1 cellular context compared by ENCODE assay signal in the genomic region with DNA sequence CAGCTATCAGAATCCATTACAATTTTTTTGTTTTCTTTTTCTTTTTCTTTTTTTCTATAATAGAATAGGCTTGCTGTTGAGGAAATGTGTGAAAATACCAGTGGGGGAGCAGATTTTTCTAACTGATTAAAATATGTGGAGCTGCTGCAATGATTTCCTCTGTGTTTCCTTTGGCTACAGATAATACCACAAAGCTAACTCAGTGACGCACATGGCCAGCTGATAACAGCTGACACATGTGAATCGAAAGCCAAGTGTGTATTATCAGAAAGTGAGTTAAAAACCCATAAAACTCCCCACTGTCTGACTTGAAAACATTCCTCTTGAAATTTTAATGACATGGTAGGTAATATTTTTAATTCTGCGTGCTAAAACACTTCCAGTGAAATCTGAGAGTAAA.
TF ChIP-seq lines count a peak whose summit lies in the region.

No MANE protein-coding gene starts in this region.

TF ChIP-seq in K562, 482 proteins besides CTCF, POLR2A, EP300 and RAD21 (continued from another document and continues in another):
- TF ChIP-seq TEAD4 (IDR thresholded peaks at IDR 0.05; ENCODE audit: low read length) = peak; percentile 65
- TF ChIP-seq TEAD4 (CRISPR knock-in tag; IDR thresholded peaks at IDR 0.05; ENCODE audit: borderline replicate concordance) = no peak
- no peak for TF ChIP-seq CHD2 (IDR thresholded peaks at IDR 0.05; ENCODE audit: low read depth, low read length)
- TF ChIP-seq, protein P1, sequence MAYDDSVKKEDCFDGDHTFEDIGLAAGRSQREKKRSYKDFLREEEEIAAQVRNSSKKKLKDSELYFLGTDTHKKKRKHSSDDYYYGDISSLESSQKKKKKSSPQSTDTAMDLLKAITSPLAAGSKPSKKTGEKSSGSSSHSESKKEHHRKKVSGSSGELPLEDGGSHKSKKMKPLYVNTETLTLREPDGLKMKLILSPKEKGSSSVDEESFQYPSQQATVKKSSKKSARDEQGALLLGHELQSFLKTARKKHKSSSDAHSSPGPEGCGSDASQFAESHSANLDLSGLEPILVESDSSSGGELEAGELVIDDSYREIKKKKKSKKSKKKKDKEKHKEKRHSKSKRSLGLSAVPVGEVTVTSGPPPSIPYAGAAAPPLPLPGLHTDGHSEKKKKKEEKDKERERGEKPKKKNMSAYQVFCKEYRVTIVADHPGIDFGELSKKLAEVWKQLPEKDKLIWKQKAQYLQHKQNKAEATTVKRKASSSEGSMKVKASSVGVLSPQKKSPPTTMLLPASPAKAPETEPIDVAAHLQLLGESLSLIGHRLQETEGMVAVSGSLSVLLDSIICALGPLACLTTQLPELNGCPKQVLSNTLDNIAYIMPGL (CRISPR knock-in tag; IDR thresholded peaks at IDR 0.05) = no peak
- no peak for TF ChIP-seq ZNF668 (CRISPR knock-in tag; IDR thresholded peaks at IDR 0.05)
- peak; percentile 29; the same call in 1 of the 2 replicates for TF ChIP-seq TCF3 (CRISPR knock-in tag; IDR thresholded peaks at IDR 0.05)
- TF ChIP-seq ZNF217 (CRISPR knock-in tag; IDR thresholded peaks at IDR 0.05) = no peak
- TF ChIP-seq CCNT2 (IDR thresholded peaks at IDR 0.05; ENCODE audit: borderline replicate concordance, extremely low read depth, insufficient read length, low read depth, low read length) = no peak
- TF ChIP-seq SMARCE1 (IDR thresholded peaks at IDR 0.05) = peak; percentile 44; the same call in 1 of the 2 replicates
- no peak for TF ChIP-seq ZC3H8 (IDR thresholded peaks at IDR 0.05)
- no peak for TF ChIP-seq HNRNPUL1 (IDR thresholded peaks at IDR 0.05; ENCODE audit: low read length)
- no peak for TF ChIP-seq CBFB (CRISPR knock-in tag; IDR thresholded peaks at IDR 0.05)
- TF ChIP-seq HCFC1 (IDR thresholded peaks at IDR 0.05; ENCODE audit: low read depth, low read length) = no peak
- no peak for TF ChIP-seq PRMT5 (CRISPR knock-in tag; IDR thresholded peaks at IDR 0.05)
- no peak for TF ChIP-seq ILK (tag; IDR thresholded peaks at IDR 0.05; ENCODE audit: borderline replicate concordance, low read depth)
- TF ChIP-seq, protein P2, sequence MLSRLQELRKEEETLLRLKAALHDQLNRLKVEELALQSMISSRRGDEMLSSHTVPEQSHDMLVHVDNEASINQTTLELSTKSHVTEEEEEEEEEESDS (CRISPR knock-in tag; IDR thresholded peaks at IDR 0.05) = no peak
- TF ChIP-seq, protein P3, sequence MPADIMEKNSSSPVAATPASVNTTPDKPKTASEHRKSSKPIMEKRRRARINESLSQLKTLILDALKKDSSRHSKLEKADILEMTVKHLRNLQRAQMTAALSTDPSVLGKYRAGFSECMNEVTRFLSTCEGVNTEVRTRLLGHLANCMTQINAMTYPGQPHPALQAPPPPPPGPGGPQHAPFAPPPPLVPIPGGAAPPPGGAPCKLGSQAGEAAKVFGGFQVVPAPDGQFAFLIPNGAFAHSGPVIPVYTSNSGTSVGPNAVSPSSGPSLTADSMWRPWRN (IDR thresholded peaks at IDR 0.05; ENCODE audit: low read depth) = no peak
- TF ChIP-seq, protein P4, sequence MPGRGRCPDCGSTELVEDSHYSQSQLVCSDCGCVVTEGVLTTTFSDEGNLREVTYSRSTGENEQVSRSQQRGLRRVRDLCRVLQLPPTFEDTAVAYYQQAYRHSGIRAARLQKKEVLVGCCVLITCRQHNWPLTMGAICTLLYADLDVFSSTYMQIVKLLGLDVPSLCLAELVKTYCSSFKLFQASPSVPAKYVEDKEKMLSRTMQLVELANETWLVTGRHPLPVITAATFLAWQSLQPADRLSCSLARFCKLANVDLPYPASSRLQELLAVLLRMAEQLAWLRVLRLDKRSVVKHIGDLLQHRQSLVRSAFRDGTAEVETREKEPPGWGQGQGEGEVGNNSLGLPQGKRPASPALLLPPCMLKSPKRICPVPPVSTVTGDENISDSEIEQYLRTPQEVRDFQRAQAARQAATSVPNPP (IDR thresholded peaks at IDR 0.05; ENCODE audit: borderline replicate concordance, insufficient read depth, insufficient read length) = no peak
- TF ChIP-seq, protein P5, sequence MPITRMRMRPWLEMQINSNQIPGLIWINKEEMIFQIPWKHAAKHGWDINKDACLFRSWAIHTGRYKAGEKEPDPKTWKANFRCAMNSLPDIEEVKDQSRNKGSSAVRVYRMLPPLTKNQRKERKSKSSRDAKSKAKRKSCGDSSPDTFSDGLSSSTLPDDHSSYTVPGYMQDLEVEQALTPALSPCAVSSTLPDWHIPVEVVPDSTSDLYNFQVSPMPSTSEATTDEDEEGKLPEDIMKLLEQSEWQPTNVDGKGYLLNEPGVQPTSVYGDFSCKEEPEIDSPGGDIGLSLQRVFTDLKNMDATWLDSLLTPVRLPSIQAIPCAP (CRISPR knock-in tag; IDR thresholded peaks at IDR 0.05; ENCODE audit: borderline replicate concordance) = no peak
- TF ChIP-seq MECOM (CRISPR knock-in tag; IDR thresholded peaks at IDR 0.05) = no peak
- TF ChIP-seq, protein P6, sequence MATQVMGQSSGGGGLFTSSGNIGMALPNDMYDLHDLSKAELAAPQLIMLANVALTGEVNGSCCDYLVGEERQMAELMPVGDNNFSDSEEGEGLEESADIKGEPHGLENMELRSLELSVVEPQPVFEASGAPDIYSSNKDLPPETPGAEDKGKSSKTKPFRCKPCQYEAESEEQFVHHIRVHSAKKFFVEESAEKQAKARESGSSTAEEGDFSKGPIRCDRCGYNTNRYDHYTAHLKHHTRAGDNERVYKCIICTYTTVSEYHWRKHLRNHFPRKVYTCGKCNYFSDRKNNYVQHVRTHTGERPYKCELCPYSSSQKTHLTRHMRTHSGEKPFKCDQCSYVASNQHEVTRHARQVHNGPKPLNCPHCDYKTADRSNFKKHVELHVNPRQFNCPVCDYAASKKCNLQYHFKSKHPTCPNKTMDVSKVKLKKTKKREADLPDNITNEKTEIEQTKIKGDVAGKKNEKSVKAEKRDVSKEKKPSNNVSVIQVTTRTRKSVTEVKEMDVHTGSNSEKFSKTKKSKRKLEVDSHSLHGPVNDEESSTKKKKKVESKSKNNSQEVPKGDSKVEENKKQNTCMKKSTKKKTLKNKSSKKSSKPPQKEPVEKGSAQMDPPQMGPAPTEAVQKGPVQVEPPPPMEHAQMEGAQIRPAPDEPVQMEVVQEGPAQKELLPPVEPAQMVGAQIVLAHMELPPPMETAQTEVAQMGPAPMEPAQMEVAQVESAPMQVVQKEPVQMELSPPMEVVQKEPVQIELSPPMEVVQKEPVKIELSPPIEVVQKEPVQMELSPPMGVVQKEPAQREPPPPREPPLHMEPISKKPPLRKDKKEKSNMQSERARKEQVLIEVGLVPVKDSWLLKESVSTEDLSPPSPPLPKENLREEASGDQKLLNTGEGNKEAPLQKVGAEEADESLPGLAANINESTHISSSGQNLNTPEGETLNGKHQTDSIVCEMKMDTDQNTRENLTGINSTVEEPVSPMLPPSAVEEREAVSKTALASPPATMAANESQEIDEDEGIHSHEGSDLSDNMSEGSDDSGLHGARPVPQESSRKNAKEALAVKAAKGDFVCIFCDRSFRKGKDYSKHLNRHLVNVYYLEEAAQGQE (CRISPR knock-in tag; IDR thresholded peaks at IDR 0.05; ENCODE audit: low read depth) = no peak
- TF ChIP-seq ETS2 (tag; IDR thresholded peaks at IDR 0.05; ENCODE audit: borderline replicate concordance, poor library complexity, severe bottlenecking) = no peak
- TF ChIP-seq GATAD2A (IDR thresholded peaks at IDR 0.05) = no peak
- no peak for TF ChIP-seq NCOA2 (IDR thresholded peaks at IDR 0.05; ENCODE audit: partially characterized antibody in 2 of 2)
- TF ChIP-seq JUND (IDR thresholded peaks at IDR 0.05; ENCODE audit: borderline replicate concordance, low read depth, low read length) = peak; percentile 46; the same call in 1 of the 2 replicates
- TF ChIP-seq JUND (tag; IDR thresholded peaks at IDR 0.05; ENCODE audit: borderline replicate concordance, low read depth, low read length) = no peak; the same call in 2 of the 3 replicates
- TF ChIP-seq NFYB (IDR thresholded peaks at IDR 0.05; ENCODE audit: extremely low read depth, insufficient read length) = no peak
- no peak for TF ChIP-seq SIX5 (IDR thresholded peaks at IDR 0.05; ENCODE audit: borderline replicate concordance in 1 of 2, insufficient read depth in 1 of 2, low read depth in 1 of 2, low read length in 2 of 2)
- TF ChIP-seq, protein P7, sequence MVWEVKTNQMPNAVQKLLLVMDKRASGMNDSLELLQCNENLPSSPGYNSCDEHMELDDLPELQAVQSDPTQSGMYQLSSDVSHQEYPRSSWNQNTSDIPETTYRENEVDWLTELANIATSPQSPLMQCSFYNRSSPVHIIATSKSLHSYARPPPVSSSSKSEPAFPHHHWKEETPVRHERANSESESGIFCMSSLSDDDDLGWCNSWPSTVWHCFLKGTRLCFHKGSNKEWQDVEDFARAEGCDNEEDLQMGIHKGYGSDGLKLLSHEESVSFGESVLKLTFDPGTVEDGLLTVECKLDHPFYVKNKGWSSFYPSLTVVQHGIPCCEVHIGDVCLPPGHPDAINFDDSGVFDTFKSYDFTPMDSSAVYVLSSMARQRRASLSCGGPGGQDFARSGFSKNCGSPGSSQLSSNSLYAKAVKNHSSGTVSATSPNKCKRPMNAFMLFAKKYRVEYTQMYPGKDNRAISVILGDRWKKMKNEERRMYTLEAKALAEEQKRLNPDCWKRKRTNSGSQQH (CRISPR knock-in tag; IDR thresholded peaks at IDR 0.05) = no peak
- no peak for TF ChIP-seq LARP7 (IDR thresholded peaks at IDR 0.05)
- TF ChIP-seq CREM (IDR thresholded peaks at IDR 0.05; ENCODE audit: low read depth) = peak; percentile 91
- TF ChIP-seq MAFF (IDR thresholded peaks at IDR 0.05; ENCODE audit: low read length) = no peak
- peak; percentile 57; the same call in 1 of the 2 replicates for TF ChIP-seq ZNF589 (CRISPR knock-in tag; IDR thresholded peaks at IDR 0.05; ENCODE audit: low read depth)
- TF ChIP-seq ZNF239 (CRISPR knock-in tag; IDR thresholded peaks at IDR 0.05) = no peak
- TF ChIP-seq COPS2 (conservative IDR thresholded peaks at IDR 0.05) = no peak
- no peak for TF ChIP-seq SETDB1 (IDR thresholded peaks at IDR 0.05; ENCODE audit: low read length)
- TF ChIP-seq, protein P8, sequence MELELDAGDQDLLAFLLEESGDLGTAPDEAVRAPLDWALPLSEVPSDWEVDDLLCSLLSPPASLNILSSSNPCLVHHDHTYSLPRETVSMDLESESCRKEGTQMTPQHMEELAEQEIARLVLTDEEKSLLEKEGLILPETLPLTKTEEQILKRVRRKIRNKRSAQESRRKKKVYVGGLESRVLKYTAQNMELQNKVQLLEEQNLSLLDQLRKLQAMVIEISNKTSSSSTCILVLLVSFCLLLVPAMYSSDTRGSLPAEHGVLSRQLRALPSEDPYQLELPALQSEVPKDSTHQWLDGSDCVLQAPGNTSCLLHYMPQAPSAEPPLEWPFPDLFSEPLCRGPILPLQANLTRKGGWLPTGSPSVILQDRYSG (tag; conservative IDR thresholded peaks at IDR 0.05; ENCODE audit: low read depth) = no peak
- TF ChIP-seq ZNF561 (CRISPR knock-in tag; conservative IDR thresholded peaks at IDR 0.05) = no peak
- no peak for TF ChIP-seq POLR2G (IDR thresholded peaks at IDR 0.05; ENCODE audit: low read depth, low read length)
- TF ChIP-seq SAP30 (IDR thresholded peaks at IDR 0.05; ENCODE audit: borderline replicate concordance, insufficient read depth, low read depth, low read length, poor library complexity, severe bottlenecking) = no peak
- TF ChIP-seq CEBPB (tag; IDR thresholded peaks at IDR 0.05) = no peak
- TF ChIP-seq GTF2A2 (tag; IDR thresholded peaks at IDR 0.05) = no peak
- TF ChIP-seq, protein P9, sequence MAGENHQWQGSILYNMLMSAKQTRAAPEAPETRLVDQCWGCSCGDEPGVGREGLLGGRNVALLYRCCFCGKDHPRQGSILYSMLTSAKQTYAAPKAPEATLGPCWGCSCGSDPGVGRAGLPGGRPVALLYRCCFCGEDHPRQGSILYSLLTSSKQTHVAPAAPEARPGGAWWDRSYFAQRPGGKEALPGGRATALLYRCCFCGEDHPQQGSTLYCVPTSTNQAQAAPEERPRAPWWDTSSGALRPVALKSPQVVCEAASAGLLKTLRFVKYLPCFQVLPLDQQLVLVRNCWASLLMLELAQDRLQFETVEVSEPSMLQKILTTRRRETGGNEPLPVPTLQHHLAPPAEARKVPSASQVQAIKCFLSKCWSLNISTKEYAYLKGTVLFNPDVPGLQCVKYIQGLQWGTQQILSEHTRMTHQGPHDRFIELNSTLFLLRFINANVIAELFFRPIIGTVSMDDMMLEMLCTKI (IDR thresholded peaks at IDR 0.05; ENCODE audit: partially characterized antibody) = no peak
- TF ChIP-seq, protein P10, sequence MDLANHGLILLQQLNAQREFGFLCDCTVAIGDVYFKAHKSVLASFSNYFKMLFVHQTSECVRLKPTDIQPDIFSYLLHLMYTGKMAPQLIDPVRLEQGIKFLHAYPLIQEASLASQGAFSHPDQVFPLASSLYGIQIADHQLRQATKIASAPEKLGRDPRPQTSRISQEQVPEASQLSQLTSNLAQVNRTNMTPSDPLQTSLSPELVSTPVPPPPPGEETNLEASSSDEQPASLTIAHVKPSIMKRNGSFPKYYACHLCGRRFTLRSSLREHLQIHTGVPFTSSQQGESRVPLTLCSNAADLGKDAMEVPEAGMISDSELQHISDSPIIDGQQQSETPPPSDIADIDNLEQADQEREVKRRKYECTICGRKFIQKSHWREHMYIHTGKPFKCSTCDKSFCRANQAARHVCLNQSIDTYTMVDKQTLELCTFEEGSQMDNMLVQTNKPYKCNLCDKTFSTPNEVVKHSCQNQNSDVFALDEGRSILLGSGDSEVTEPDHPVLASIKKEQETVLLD (IDR thresholded peaks at IDR 0.05) = no peak
- TF ChIP-seq, protein P11, sequence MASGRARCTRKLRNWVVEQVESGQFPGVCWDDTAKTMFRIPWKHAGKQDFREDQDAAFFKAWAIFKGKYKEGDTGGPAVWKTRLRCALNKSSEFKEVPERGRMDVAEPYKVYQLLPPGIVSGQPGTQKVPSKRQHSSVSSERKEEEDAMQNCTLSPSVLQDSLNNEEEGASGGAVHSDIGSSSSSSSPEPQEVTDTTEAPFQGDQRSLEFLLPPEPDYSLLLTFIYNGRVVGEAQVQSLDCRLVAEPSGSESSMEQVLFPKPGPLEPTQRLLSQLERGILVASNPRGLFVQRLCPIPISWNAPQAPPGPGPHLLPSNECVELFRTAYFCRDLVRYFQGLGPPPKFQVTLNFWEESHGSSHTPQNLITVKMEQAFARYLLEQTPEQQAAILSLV (tag; IDR thresholded peaks at IDR 0.05) = no peak
- TF ChIP-seq POLR2AphosphoS5 (IDR thresholded peaks at IDR 0.05; ENCODE audit: control insufficient read depth, insufficient read depth, low read depth, low read length) = no peak
- TF ChIP-seq, protein P12, sequence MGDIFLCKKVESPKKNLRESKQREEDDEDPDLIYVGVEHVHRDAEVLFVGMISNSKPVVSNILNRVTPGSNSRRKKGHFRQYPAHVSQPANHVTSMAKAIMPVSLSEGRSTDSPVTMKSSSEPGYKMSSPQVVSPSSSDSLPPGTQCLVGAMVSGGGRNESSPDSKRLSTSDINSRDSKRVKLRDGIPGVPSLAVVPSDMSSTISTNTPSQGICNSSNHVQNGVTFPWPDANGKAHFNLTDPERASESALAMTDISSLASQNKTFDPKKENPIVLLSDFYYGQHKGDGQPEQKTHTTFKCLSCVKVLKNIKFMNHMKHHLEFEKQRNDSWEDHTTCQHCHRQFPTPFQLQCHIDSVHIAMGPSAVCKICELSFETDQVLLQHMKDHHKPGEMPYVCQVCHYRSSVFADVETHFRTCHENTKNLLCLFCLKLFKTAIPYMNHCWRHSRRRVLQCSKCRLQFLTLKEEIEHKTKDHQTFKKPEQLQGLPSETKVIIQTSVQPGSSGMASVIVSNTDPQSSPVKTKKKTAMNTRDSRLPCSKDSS (IDR thresholded peaks at IDR 0.05; ENCODE audit: low read depth, partially characterized antibody) = no peak
- 0 out of 2 replicates have a peak, but pooled peaks have one; percentile 31 for TF ChIP-seq GABPA (tag; conservative IDR thresholded peaks at IDR 0.05; ENCODE audit: low read depth)
- no peak for TF ChIP-seq NFE2 (IDR thresholded peaks at IDR 0.05; ENCODE audit: low read depth)
- no peak for TF ChIP-seq POLR3A (IDR thresholded peaks at IDR 0.05; ENCODE audit: borderline replicate concordance, extremely low read depth, insufficient read depth, insufficient read length)
- no peak for TF ChIP-seq ZNF121 (CRISPR knock-in tag; conservative IDR thresholded peaks at IDR 0.05)
- peak; percentile 52 for TF ChIP-seq TAL1 (IDR thresholded peaks at IDR 0.05)
